Comparison of ENCODE assay signal across 9 cellular contexts in the genomic region with DNA sequence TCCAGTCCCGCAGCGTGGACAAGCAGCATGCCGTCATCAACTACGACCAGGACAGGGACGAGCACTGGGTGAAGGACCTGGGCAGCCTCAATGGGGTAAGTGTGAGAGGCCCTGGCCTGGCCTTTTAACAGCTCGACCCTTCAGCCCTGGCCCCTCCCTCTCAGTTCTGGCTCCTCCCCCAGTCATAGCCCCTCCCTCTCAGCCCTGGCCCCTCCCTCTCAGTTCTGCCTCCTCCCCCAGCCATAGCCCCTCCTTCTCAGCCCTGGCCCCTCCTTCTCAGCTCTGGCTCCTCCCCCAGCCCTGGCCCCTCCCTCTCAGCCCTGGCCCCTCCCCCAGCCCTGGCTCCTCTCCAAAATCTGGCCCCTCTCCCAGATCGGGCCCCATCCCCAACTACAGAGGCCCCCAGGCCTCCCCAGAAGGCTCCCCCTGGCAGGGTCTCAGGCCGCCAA. TPM values are rescaled to one million over a fixed set of nuclear protein-coding genes. Genes with fewer than 3 reads are reported as not detected.
DNase-seq lines count a peak whose midpoint lies in the region; ATAC-seq, FAIRE-seq and TF ChIP-seq lines count a peak whose summit lies in the region.
"Had no signal": no experiment of that assay in that cellular context is flagged by ENCODE, and none has a peak within 500 bp of the region (broad histone marks: within the 10 kb centered on the region; RNA-seq: fewer than 3 reads in every experiment).

No MANE protein-coding gene starts in this region.

- H2AK5ac ChIP-seq in IMR-90 (ENCODE audit: low read depth, low read length), result no peak overlapping the region

- no peak overlapping the region for H3K56ac ChIP-seq in IMR-90 (ENCODE audit: extremely low read depth, insufficient read depth, low read length)

- H3K79me1 ChIP-seq in IMR-90 (ENCODE audit: low read depth in 1 of 2, low read length in 2 of 2), result peaks cover 17 to 48% of the 10 kb centered on the region in 2 experiments

- peak overlapping the region; percentile 65 for H2AK9ac ChIP-seq in IMR-90 (replicated peaks; ENCODE audit: low read depth, low read length, poor library complexity)

- WGBS in IMR-90 (ENCODE audit: extremely low coverage in 2 of 2, insufficient read length in 1 of 2), 2 experiments, result 100% methylated on average over 1 of the region's 8 CpGs; no CpG with 5 or more reads in 1 of the 2 experiments
- WGBS in right lobe of liver (ENCODE audit: insufficient coverage, low coverage, low lambda C conversion rate, missing lambda C conversion rate), result 100% methylated on average over 2 of the region's 8 CpGs

- H3K36me3 Mint-ChIP-seq in CD8-positive, alpha-beta T cell, result no peaks in the 10 kb centered on the region

- no peak overlapping the region for H3K4ac ChIP-seq in IMR-90 (ENCODE audit: low read depth, low read length)

- peaks cover 48% of the 10 kb centered on the region for H4K20me1 ChIP-seq in IMR-90 (ENCODE audit: insufficient read depth, low read length)

- H3K18ac ChIP-seq in IMR-90 (ENCODE audit: low read depth, low read length), result no peak overlapping the region

- TF ChIP-seq CTCF in CD8-positive, alpha-beta T cell (IDR thresholded peaks at IDR 0.05), result no peak
- TF ChIP-seq CTCF in IMR-90 (conservative IDR thresholded peaks at IDR 0.05; ENCODE audit: low read depth, low read length), result no peak
- TF ChIP-seq CTCF in right lobe of liver (IDR thresholded peaks at IDR 0.05), result no peak

- peaks cover 2% of the 10 kb centered on the region for H3K4me1 Mint-ChIP-seq in CD8-positive, alpha-beta T cell (ENCODE audit: low read depth)

- no peaks in the 10 kb centered on the region for H3K4me1 ChIP-seq in CD8-positive, alpha-beta T cell (ENCODE audit: insufficient read depth, low read length)
- H3K4me1 ChIP-seq in IMR-90 (ENCODE audit: control insufficient read depth, insufficient read depth, low read length) (peaks cover 5% of the 10 kb centered on the region), right lobe of liver (peaks cover 0 to 26% (median 10%) of the 10 kb centered on the region in 4 donors)

- no peaks in the 10 kb centered on the region for H3K36me3 ChIP-seq in CD8-positive, alpha-beta T cell (ENCODE audit: insufficient read depth, low read length)
- H3K36me3 ChIP-seq in IMR-90 (ENCODE audit: control insufficient read depth, insufficient read depth, low read length), result peaks cover 21% of the 10 kb centered on the region
- H3K36me3 ChIP-seq in right lobe of liver, result peaks cover 0 to 12% (median 0%) of the 10 kb centered on the region in 4 donors

- H3K27ac Mint-ChIP-seq in CD8-positive, alpha-beta T cell, result no peak overlapping the region

- H3K4me2 ChIP-seq in IMR-90 (ENCODE audit: low read depth, low read length), result no peak overlapping the region

- no peak for FAIRE-seq in GM19239 (lab: Jason Lieb, UNC)

- H4K8ac ChIP-seq in IMR-90 (ENCODE audit: low read depth in 2 of 2, low read length in 2 of 2), result no peak overlapping the region

- in situ Hi-C loops in IMR-90 (cut with MboI; ENCODE audit: low sequenced_read_pairs), result no loop called here

- H2BK15ac ChIP-seq in IMR-90 (ENCODE audit: low read depth, low read length), result no peak overlapping the region

- no peak overlapping the region for H4K5ac ChIP-seq in IMR-90 (ENCODE audit: low read depth, low read length)

- no peak overlapping the region for H2BK20ac ChIP-seq in IMR-90 (ENCODE audit: low read depth, low read length)

- H3K9me1 ChIP-seq in IMR-90 (ENCODE audit: insufficient read depth, low read length), result peaks cover 9% of the 10 kb centered on the region

- H3K27me3 Mint-ChIP-seq in CD8-positive, alpha-beta T cell (ENCODE audit: low read depth), result peaks cover 7% of the 10 kb centered on the region

- no peak overlapping the region for H4K91ac ChIP-seq in IMR-90 (ENCODE audit: insufficient read depth, low read depth, low read length)

- no peak overlapping the region for H3K27ac ChIP-seq in CD8-positive, alpha-beta T cell (ENCODE audit: low read depth, low read length)
- H3K27ac ChIP-seq in IMR-90 (ENCODE audit: insufficient read depth, low read length), result no peak overlapping the region
- no peak overlapping the region for H3K27ac ChIP-seq in right lobe of liver

- peak in 3 of 7 experiments; percentile 25 to 28 (median 27) for DNase-seq in CD8-positive, alpha-beta T cell
- peak; percentile 16 for DNase-seq in IMR-90
- peak; percentile 20 for DNase-seq in activated naive CD4-positive, alpha-beta T cell treated with anti-CD3 and anti-CD28 coated beads, Interleukin-2, amount 50 U/mL, for 16 hours
- peak in 2 of 3 donors; percentile 23 to 51 for DNase-seq in right lobe of liver
- DNase-seq in GM19239 (ENCODE audit: insufficient read length, low spot score), result no peak
- no peak for DNase-seq in amniotic stem cell (lab: John Stamatoyannopoulos, UW)
- DNase-seq in pons (ENCODE audit: low spot score), result no peak
- DNase-seq: left cardiac atrium had no signal

- ATAC-seq in CD8-positive, alpha-beta T cell, result peak; percentile 100
- ATAC-seq in IMR-90 (ENCODE audit: low read depth) (peak; percentile 81), right lobe of liver (peak; percentile 41 to 70 (median 48)), GM18517 (IDR thresholded peaks at IDR 0.05; ENCODE audit: unreplicated experiment) (no peak)

- POLR2A ChIA-PET in CD8-positive, alpha-beta T cell (lab: Charles Lee), result no interaction called here
- POLR2A ChIA-PET in IMR-90 (lab: Charles Lee; ENCODE audit: unreplicated experiment), result no interaction called here

- dilution Hi-C loops in IMR-90 (cut with HindIII; ENCODE audit: low sequenced_read_pairs, unreplicated experiment), result no loop called here

- no peaks in the 10 kb centered on the region for H3K9me3 Mint-ChIP-seq in CD8-positive, alpha-beta T cell

- no peaks in the 10 kb centered on the region for H3K9me3 ChIP-seq in CD8-positive, alpha-beta T cell (ENCODE audit: low read length)
- no peaks in the 10 kb centered on the region; the same call in 1 of the 2 replicates for H3K9me3 ChIP-seq in IMR-90 (ENCODE audit: control insufficient read depth, insufficient read depth, low read length)
- H3K9me3 ChIP-seq in right lobe of liver, result no peaks in the 10 kb centered on the region

- no peak for TF ChIP-seq POLR2A in IMR-90 (IDR thresholded peaks at IDR 0.05; ENCODE audit: low read depth, low read length)
- no peak for TF ChIP-seq POLR2A in right lobe of liver (IDR thresholded peaks at IDR 0.05)

- no peak overlapping the region for H3K23ac ChIP-seq in IMR-90 (ENCODE audit: low read depth, low read length)

- H2BK5ac ChIP-seq in IMR-90 (ENCODE audit: low read depth, low read length, poor library complexity, severe bottlenecking), result no peak overlapping the region

- CTCF ChIA-PET in CD8-positive, alpha-beta T cell (lab: Charles Lee), result interaction anchor here (0.6 kb wide), 1 partner anchor 214 kb away, joined by 4 read pairs; no protein-coding TSS in a partner anchor
- CTCF ChIA-PET in IMR-90 (lab: Yijun Ruan, JAX), result no interaction called here

- H3K4me3 Mint-ChIP-seq in CD8-positive, alpha-beta T cell, result no peak overlapping the region

- H2AFZ ChIP-seq in IMR-90 (replicated peaks; ENCODE audit: low read length, poor library complexity), result peak overlapping the region; percentile 32

- H3K14ac ChIP-seq in IMR-90 (replicated peaks; ENCODE audit: low read depth, low read length), result no peak overlapping the region

- no peak overlapping the region for H3K4me3 ChIP-seq in CD8-positive, alpha-beta T cell (ENCODE audit: low read depth, low read length)
- H3K4me3 ChIP-seq in IMR-90 (ENCODE audit: insufficient read depth, low read depth, low read length) (no peak overlapping the region), right lobe of liver (no peak overlapping the region)

- no peak overlapping the region for H2BK120ac ChIP-seq in IMR-90 (ENCODE audit: low read depth, low read length)

- intact Hi-C loops in CD8-positive, alpha-beta T cell (cut with DNase I, micrococcal nuclease), result no loop called here
- intact Hi-C loops in IMR-90 (cut with micrococcal nuclease), result no loop called here
- intact Hi-C loops in right lobe of liver (cut with DNase I), result no loop called here

- H3K27me3 ChIP-seq in CD8-positive, alpha-beta T cell (ENCODE audit: insufficient read depth, low read length), result no peaks in the 10 kb centered on the region
- H3K27me3 ChIP-seq in IMR-90 (ENCODE audit: control insufficient read depth, insufficient read depth, low read length), result no peaks in the 10 kb centered on the region
- no peaks in the 10 kb centered on the region for H3K27me3 ChIP-seq in right lobe of liver

- TF ChIP-seq RAD21 in IMR-90 (IDR thresholded peaks at IDR 0.05; ENCODE audit: low read length), result no peak

- no peak overlapping the region for H3K9ac ChIP-seq in IMR-90 (ENCODE audit: low read depth, low read length)

- BruUV-seq in IMR-90 (replicated peaks; lab: Mats Ljungman, UMichigan), result no TSS peak

TF ChIP-seq in IMR-90, 13 proteins besides CTCF, POLR2A, EP300 and RAD21:
- peak; percentile 61 for TF ChIP-seq MAZ (IDR thresholded peaks at IDR 0.05; ENCODE audit: borderline replicate concordance, low read depth, low read length)
- TF ChIP-seq, protein P1, sequence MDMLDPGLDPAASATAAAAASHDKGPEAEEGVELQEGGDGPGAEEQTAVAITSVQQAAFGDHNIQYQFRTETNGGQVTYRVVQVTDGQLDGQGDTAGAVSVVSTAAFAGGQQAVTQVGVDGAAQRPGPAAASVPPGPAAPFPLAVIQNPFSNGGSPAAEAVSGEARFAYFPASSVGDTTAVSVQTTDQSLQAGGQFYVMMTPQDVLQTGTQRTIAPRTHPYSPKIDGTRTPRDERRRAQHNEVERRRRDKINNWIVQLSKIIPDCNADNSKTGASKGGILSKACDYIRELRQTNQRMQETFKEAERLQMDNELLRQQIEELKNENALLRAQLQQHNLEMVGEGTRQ (IDR thresholded peaks at IDR 0.05; ENCODE audit: low read depth, low read length), result no peak
TF ChIP-seq in IMR-90: peak in this region for 1.

RNA-seq across cellular contexts. Expression of a gene that starts 11.2 kb away (rescaled TPM):
- total RNA-seq in CD8-positive, alpha-beta T cell, result 1 to 10 TPM; 1.6 to 1.7 TPM
- total RNA-seq in IMR-90 (2012; rRNA removed) (3.6 and 4.2 TPM in 2 replicates), right lobe of liver (10 to 100 TPM; 13.2 to 22.4 (median 16.8) TPM)
- 13.1 and 17.5 TPM in 2 replicates for polyA plus RNA-seq in IMR-90 (2012; rRNA removed)
- 8.0 and 13.1 TPM in 2 replicates for polyA plus RNA-seq in IMR-90 (2012; cell fraction: cytosol; rRNA removed)
- polyA plus RNA-seq in IMR-90 (2012; cell fraction: nucleus; rRNA removed; ENCODE audit: low replicate concordance), result 67.5 and 145 TPM in 2 replicates

RNA-seq across cellular contexts. Expression of a gene that starts 48.4 kb away (rescaled TPM):
- total RNA-seq in CD8-positive, alpha-beta T cell, result under 1 TPM; 0.31 to 0.43 TPM
- total RNA-seq in IMR-90 (2012; rRNA removed), result not detected in 2 replicates
- 0.05 and 0.07 TPM in 2 replicates for polyA plus RNA-seq in IMR-90 (2012; rRNA removed)
- 0.04 TPM in 1 of 2 replicates, not detected in the other for polyA plus RNA-seq in IMR-90 (2012; cell fraction: cytosol; rRNA removed)
- polyA plus RNA-seq in IMR-90 (2012; cell fraction: nucleus; rRNA removed; ENCODE audit: low replicate concordance), result 0.12 and 0.14 TPM in 2 replicates
- under 1 TPM in 4 of 6 experiments, not detected in 2; 0.12 to 0.49 (median 0.33) TPM for total RNA-seq in right lobe of liver

Comparison
In these comparisons a context has a peak if more than half of its experiments do, and no peak if none do; other contexts are left out.
1. DNase-seq: peak in IMR-90 (single experiment), activated naive CD4-positive, alpha-beta T cell treated with anti-CD3 and anti-CD28 coated beads, Interleukin-2, amount 50 U/mL, for 16 hours (single experiment) and right lobe of liver (2 of 3); none in GM19239 (single experiment), amniotic stem cell (single experiment) and pons (single experiment).